In the genomic region with DNA sequence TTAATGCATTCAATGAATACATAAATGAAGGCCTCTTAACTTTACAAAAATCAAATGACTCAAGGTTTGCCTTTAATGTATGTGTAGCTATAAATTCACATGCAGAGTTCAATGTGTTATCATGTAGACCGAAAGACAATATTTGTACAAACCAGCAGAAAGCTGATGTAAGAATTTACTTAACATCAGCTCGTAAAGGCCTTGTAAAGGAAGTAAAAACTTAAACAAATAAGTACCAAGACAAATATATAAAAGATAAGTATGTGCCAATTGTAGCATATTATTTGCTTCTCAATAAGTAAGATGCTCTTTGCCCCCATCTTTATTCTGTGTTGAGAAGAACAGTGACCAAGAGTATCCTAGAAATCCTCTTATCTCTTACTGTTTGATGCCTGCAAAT, we compare ENCODE assay signal across 19 cellular contexts.
A peak's percentile ranks its signal among the peaks of the same experiment; 100 is the strongest.
DNase-seq lines count a peak whose midpoint lies in the region; ATAC-seq, FAIRE-seq and TF ChIP-seq lines count a peak whose summit lies in the region.
"Had no signal": no experiment of that assay in that cellular context is flagged by ENCODE, and none has a peak within 500 bp of the region (broad histone marks: within the 10 kb centered on the region; RNA-seq: fewer than 3 reads in every experiment).

No MANE protein-coding gene starts in this region.

- BruUV-seq in Panc1 (replicated peaks; lab: Mats Ljungman, UMichigan) = no TSS peak

- H3K4me1 Mint-ChIP-seq in activated CD4-positive, alpha-beta T cell treated with anti-CD3 and anti-CD28 coated beads, Interleukin-2, amount 10 ng/mL, durations not matched to agents 24 days and 14 days = peaks cover 8% of the 10 kb centered on the region
- H3K4me1 Mint-ChIP-seq: H9 had no signal

- FAIRE-seq in A549 (lab: Jason Lieb, UNC) = no peak
- FAIRE-seq: A204.1, G401.6, GM12891, GM19239 had no signal

- POLR2A ChIA-PET in A549 (lab: Yijun Ruan, JAX) (no interaction called here), Panc1 (lab: Charles Lee) (no interaction called here)

- no peak overlapping the region for H3K4me2 ChIP-seq in A549

- H3K27me3 ChIP-seq in Panc1 (ENCODE audit: control insufficient read depth, insufficient read depth, low read length) = no peaks in the 10 kb centered on the region
- H3K27me3 ChIP-seq: BE2C had no signal

- H3K36me3 ChIP-seq in Panc1 (ENCODE audit: control insufficient read depth, insufficient read depth, low read length) = no peaks in the 10 kb centered on the region
- H3K36me3 ChIP-seq: BE2C had no signal

- TF ChIP-seq CTCF in A549 (IDR thresholded peaks at IDR 0.05) (no peak), Panc1 (IDR thresholded peaks at IDR 0.05) (no peak), GM13977 (IDR thresholded peaks at IDR 0.05; ENCODE audit: extremely low read depth, insufficient read depth, missing control alignments) (no peak)

- no peaks in the 10 kb centered on the region for H3K9me3 Mint-ChIP-seq in activated CD4-positive, alpha-beta T cell treated with anti-CD3 and anti-CD28 coated beads, Interleukin-2, amount 10 ng/mL, durations not matched to agents 24 days and 14 days
- H3K9me3 Mint-ChIP-seq: CD8-positive, alpha-beta T cell; H9 had no signal

- H3K4me3 Mint-ChIP-seq in activated CD4-positive, alpha-beta T cell treated with anti-CD3 and anti-CD28 coated beads, Interleukin-2, amount 10 ng/mL, durations not matched to agents 24 days and 14 days = no peak overlapping the region
- H3K4me3 Mint-ChIP-seq: CD8-positive, alpha-beta T cell; H9 had no signal

- no peak overlapping the region for H3K27ac Mint-ChIP-seq in activated CD4-positive, alpha-beta T cell treated with anti-CD3 and anti-CD28 coated beads, Interleukin-2, amount 10 ng/mL, durations not matched to agents 24 days and 14 days
- H3K27ac Mint-ChIP-seq: CD8-positive, alpha-beta T cell; H9 had no signal

- no peak for TF ChIP-seq EP300 in A549 (IDR thresholded peaks at IDR 0.05)

- TF ChIP-seq RAD21 in A549 (conservative IDR thresholded peaks at IDR 0.05 in 1 of 2, IDR thresholded peaks at IDR 0.05 in 1 of 2) = no peak

- no peak for ATAC-seq in A549
- ATAC-seq in Panc1 = no peak
- peak; percentile 61 for ATAC-seq in left colon
- ATAC-seq in HG02623 (IDR thresholded peaks at IDR 0.05; ENCODE audit: unreplicated experiment) = no peak
- ATAC-seq: CD8-positive, alpha-beta T cell had no signal

- intact Hi-C loops in Panc1 (cut with micrococcal nuclease; ENCODE audit: unreplicated experiment) = no loop called here
- intact Hi-C loops in left colon (cut with DNase I, micrococcal nuclease) = no loop called here
- intact Hi-C loops in activated CD4-positive, alpha-beta T cell treated with anti-CD3 and anti-CD28 coated beads, Interleukin-2, amount 10 ng/mL, durations not matched to agents 24 days and 14 days (cut with micrococcal nuclease) = no loop called here

- H3K9me3 ChIP-seq in A549 = no peaks in the 10 kb centered on the region
- H3K9me3 ChIP-seq in Panc1 (ENCODE audit: control insufficient read depth, insufficient read depth, low read depth, low read length) = no peaks in the 10 kb centered on the region
- H3K9me3 ChIP-seq: BE2C had no signal

- in situ Hi-C loops in Panc1 (cut with HindIII; ENCODE audit: low pct_unique_long_range_greater_than_20kb, low sequenced_read_pairs) = no loop called here
- in situ Hi-C loops in GM13977 (cut with MboI; ENCODE audit: low pct_unique_long_range_greater_than_20kb, low sequenced_read_pairs, unreplicated experiment) = no loop called here

- TF ChIP-seq POLR2A in A549 (IDR thresholded peaks at IDR 0.05; ENCODE audit: low read length) = no peak

- peaks cover 3% of the 10 kb centered on the region for H3K27me3 Mint-ChIP-seq in activated CD4-positive, alpha-beta T cell treated with anti-CD3 and anti-CD28 coated beads, Interleukin-2, amount 10 ng/mL, durations not matched to agents 24 days and 14 days

- H3K27ac ChIP-seq in A549 = no peak overlapping the region
- peak overlapping the region; percentile 98; the same call in 1 of the 2 replicates for H3K27ac ChIP-seq in Panc1 (ENCODE audit: low read length)
- H3K27ac ChIP-seq: C4-2B had no signal

- H3K4me3 ChIP-seq in A549 = no peak overlapping the region
- no peak overlapping the region for H3K4me3 ChIP-seq in Panc1 (ENCODE audit: low read depth in 2 of 2, low read length in 2 of 2)

- no peaks in the 10 kb centered on the region for H3K36me3 Mint-ChIP-seq in activated CD4-positive, alpha-beta T cell treated with anti-CD3 and anti-CD28 coated beads, Interleukin-2, amount 10 ng/mL, durations not matched to agents 24 days and 14 days (ENCODE audit: low read depth)
- H3K36me3 Mint-ChIP-seq: CD8-positive, alpha-beta T cell had no signal

- CTCF ChIA-PET in A549 (lab: Yijun Ruan, JAX) (interaction anchor here (1.4 kb wide), 1 partner anchor 69 kb away, joined by 6 read pairs; no protein-coding TSS in a partner anchor), Panc1 (lab: Charles Lee) (no interaction called here)

- DNase-seq in A549 (ENCODE audit: low read depth in 1 of 2, low spot score in 1 of 2) (no peak), HuH-7 (ENCODE audit: low spot score) (peak; percentile 32), Panc1 (ENCODE audit: low read depth, low spot score) (no peak), left colon (no peak), GM13977 (ENCODE audit: low spot score) (no peak)
- DNase-seq in activated CD4-positive, alpha-beta T cell treated with anti-CD3 and anti-CD28 coated beads, Interleukin-2, amount 10 ng/mL, durations not matched to agents 24 days and 14 days = no peak
- DNase-seq: BE2C; CD8-positive, alpha-beta T cell; COR-L47; DMS79 treated with DMSO at 0.1 percent for 48 hours; EL; GOT3; H9 had no signal

- peaks cover 55% of the 10 kb centered on the region for H3K4me1 ChIP-seq in A549
- H3K4me1 ChIP-seq in Panc1 (ENCODE audit: control insufficient read depth, insufficient read depth, low read length) = peaks cover 10% of the 10 kb centered on the region
- H3K4me1 ChIP-seq: BE2C had no signal

- WGBS in A549 (ENCODE audit: missing lambda C conversion rate) = 26% methylated on average over 2 of the region's 2 CpGs

TF ChIP-seq in A549, 52 proteins besides CTCF, POLR2A, EP300 and RAD21:
- no peak for TF ChIP-seq HDAC2 (IDR thresholded peaks at IDR 0.05)
- peak; percentile 76 for TF ChIP-seq GATA3 (IDR thresholded peaks at IDR 0.05; ENCODE audit: borderline replicate concordance)
